ENCODE assay signal across 8 cellular contexts in the genomic region with DNA sequence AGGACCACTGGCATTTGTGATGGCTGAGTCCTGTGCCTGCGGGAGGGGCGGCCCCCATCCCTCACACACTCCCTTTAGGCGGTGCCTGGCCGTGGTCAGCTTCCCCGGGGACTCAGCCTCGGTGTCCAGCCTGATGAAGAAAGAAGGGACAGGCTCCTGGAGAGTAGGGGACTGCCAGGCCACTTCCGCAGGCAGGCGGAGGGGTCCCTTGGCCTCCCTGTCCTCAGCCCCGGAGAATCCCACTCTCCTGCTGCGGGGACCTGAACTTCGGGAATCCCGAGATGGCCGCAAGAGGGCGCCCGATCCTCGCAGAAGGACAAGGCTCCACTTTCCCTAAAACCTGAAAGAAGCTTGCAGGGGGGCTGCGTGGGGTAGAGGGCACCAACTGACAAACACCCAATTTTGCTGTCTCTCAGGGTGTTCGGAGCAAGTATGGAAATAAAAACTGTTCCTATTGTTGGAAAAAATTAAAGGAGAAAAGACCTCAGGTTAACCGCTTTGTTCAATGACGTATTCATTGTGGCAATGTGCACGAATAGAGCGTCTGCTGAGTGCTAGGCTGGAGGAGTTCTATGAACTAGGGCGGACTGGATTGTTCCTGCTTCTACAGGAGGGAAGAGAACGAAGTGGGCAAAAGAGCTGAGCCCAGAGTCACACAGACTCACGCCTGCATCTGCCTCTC.
A peak's percentile ranks its signal among the peaks of the same experiment; 100 is the strongest.
DNase-seq lines count a peak whose midpoint lies in the region; ATAC-seq and TF ChIP-seq lines count a peak whose summit lies in the region.

No MANE protein-coding gene starts in this region.

- no peaks in the 10 kb centered on the region for H3K36me3 ChIP-seq in Loucy (ENCODE audit: insufficient read depth, low read length)

- H4K20me1 ChIP-seq in Loucy (ENCODE audit: insufficient read depth, low read length, poor library complexity, severe bottlenecking): no peaks in the 10 kb centered on the region

- no peak overlapping the region for H3K27ac Mint-ChIP-seq in memory B cell

- H3K4me1 ChIP-seq in Loucy (ENCODE audit: insufficient read depth, low read length, poor library complexity, severe bottlenecking): no peaks in the 10 kb centered on the region

- H3K4me1 Mint-ChIP-seq in memory B cell: no peaks in the 10 kb centered on the region

- H3K9me3 ChIP-seq in Loucy (ENCODE audit: insufficient read depth, low read depth, low read length): no peaks in the 10 kb centered on the region

- H3K79me2 ChIP-seq in Loucy (ENCODE audit: insufficient read depth, low read length): no peaks in the 10 kb centered on the region

- peak; percentile 92 for TF ChIP-seq CTCF in Loucy (conservative IDR thresholded peaks at IDR 0.05; ENCODE audit: low read length)

- H3F3A ChIP-seq in Loucy (ENCODE audit: low read depth): no peaks in the 10 kb centered on the region

- H3K27me3 ChIP-seq in Loucy (ENCODE audit: insufficient read depth, low read length, poor library complexity, severe bottlenecking): no peaks in the 10 kb centered on the region

- H3K9ac ChIP-seq in Loucy (ENCODE audit: low read depth, low read length, poor library complexity, severe bottlenecking): no peak overlapping the region

- no peak overlapping the region for H3K4me3 ChIP-seq in Loucy (ENCODE audit: low read length, poor library complexity, severe bottlenecking)

- H2AFZ ChIP-seq in Loucy (ENCODE audit: low read length): no peak overlapping the region

- no peaks in the 10 kb centered on the region for H3K9me2 ChIP-seq in Loucy (replicated peaks; ENCODE audit: low read depth, low read length)

- no peaks in the 10 kb centered on the region for H3K36me3 Mint-ChIP-seq in memory B cell

- no peak overlapping the region for H3K4me3 Mint-ChIP-seq in memory B cell

- peak; percentile 65 for DNase-seq in G401 (ENCODE audit: low spot score)
- peak; percentile 68 for DNase-seq in activated CD4-positive, alpha-beta T cell treated with anti-CD3 and anti-CD28 coated beads for 48 hours
- DNase-seq in ecto neural progenitor cell (ENCODE audit: low spot score): peak; percentile 85
- peak; percentile 5 to 26 for DNase-seq in memory B cell (ENCODE audit: low spot score in 2 of 2)
- peak in 5 of 6 experiments; percentile 4 to 44 (median 10) for DNase-seq in stimulated activated naive CD4-positive, alpha-beta T cell (lab: John Stamatoyannopoulos, UW)
- DNase-seq in NCI-H1048 (lab: John Stamatoyannopoulos, UW): no peak

- in situ Hi-C loops in G401 (cut with HindIII; ENCODE audit: low sequenced_read_pairs): no loop called here

- H3K4me2 ChIP-seq in Loucy (ENCODE audit: low read depth, low read length, poor library complexity, severe bottlenecking): no peak overlapping the region

- H3K27me3 Mint-ChIP-seq in memory B cell: peaks cover 5% of the 10 kb centered on the region

- no peak for ATAC-seq in memory B cell (ENCODE audit: low read depth)
- ATAC-seq in HG03342 (IDR thresholded peaks at IDR 0.05; ENCODE audit: unreplicated experiment): no peak

- no peaks in the 10 kb centered on the region for H3K9me3 Mint-ChIP-seq in memory B cell
